In genomic region chr19:18203863-18204393, GRCh38 we compare ENCODE assay signal across 8 cellular contexts. TPM values are rescaled to one million over a fixed set of nuclear protein-coding genes. Genes with fewer than 3 reads are reported as not detected.
DNase-seq lines count a peak whose midpoint lies in the region; TF ChIP-seq lines count a peak whose summit lies in the region.

Gene RAB3A, minus strand, starts transcription at chr19:18204042. Its CDS starts 1,302 bp downstream, at chr19:18202740.

- H3K4me1 ChIP-seq in SJSA1 (replicated peaks) (peaks cover 23% of the 10 kb centered on the region), neural progenitor cell (peaks cover 16% of the 10 kb centered on the region), stomach smooth muscle (ENCODE audit: control insufficient read depth, insufficient read depth, low read length) (peaks cover 33% of the 10 kb centered on the region)

- no peaks in the 10 kb centered on the region for H3K9me3 Mint-ChIP-seq in activated naive CD4-positive, alpha-beta T cell treated with anti-CD3 and anti-CD28 coated beads for 36 hours
- H3K9me3 Mint-ChIP-seq in neural progenitor cell = no peaks in the 10 kb centered on the region

- H3K27me3 ChIP-seq in SJSA1 (replicated peaks) (no peaks in the 10 kb centered on the region), neural progenitor cell (peaks cover 18% of the 10 kb centered on the region), stomach smooth muscle (ENCODE audit: control insufficient read depth in 1 of 2, insufficient read depth in 2 of 2, low read length in 2 of 2) (peaks cover 0 to 3% of the 10 kb centered on the region in 2 donors)

- POLR2A ChIA-PET in HEK293T (lab: Yijun Ruan, JAX) = interaction anchor here (1.0 to 3.2 kb wide), 8 partner anchors 8 to 139 kb away, joined by 3 to 22 read pairs (median 8); partner anchors contain the start of genes JUND and MPV17L2

- H3K9me3 ChIP-seq in SJSA1 (replicated peaks) = no peaks in the 10 kb centered on the region
- no peaks in the 10 kb centered on the region for H3K9me3 ChIP-seq in neural progenitor cell (ENCODE audit: low read depth)
- H3K9me3 ChIP-seq in stomach smooth muscle (ENCODE audit: control insufficient read depth in 2 of 2, low read length in 2 of 2) = no peaks in the 10 kb centered on the region

- peak within 1 kb of the TSS; percentile 76 for H2AFZ ChIP-seq in neural progenitor cell (replicated peaks)

- peak within 1 kb of the TSS; percentile 93 for H3K4me2 ChIP-seq in neural progenitor cell

- peaks cover 5% of the 10 kb centered on the region for H3K27me3 Mint-ChIP-seq in activated naive CD4-positive, alpha-beta T cell treated with anti-CD3 and anti-CD28 coated beads for 36 hours (ENCODE audit: low read depth)
- H3K27me3 Mint-ChIP-seq in neural progenitor cell (ENCODE audit: insufficient read depth, low read depth) = peaks cover 6% of the 10 kb centered on the region

- peak within 1 kb of the TSS; percentile 94 for H3K4me3 Mint-ChIP-seq in activated naive CD4-positive, alpha-beta T cell treated with anti-CD3 and anti-CD28 coated beads for 36 hours
- H3K4me3 Mint-ChIP-seq in neural progenitor cell = peak within 1 kb of the TSS; percentile 94

- TF ChIP-seq CTCF in neural progenitor cell (IDR thresholded peaks at IDR 0.05) = peak; percentile 37

- H3K36me3 Mint-ChIP-seq in activated naive CD4-positive, alpha-beta T cell treated with anti-CD3 and anti-CD28 coated beads for 36 hours (ENCODE audit: low read depth) = peaks cover 9% of the 10 kb centered on the region
- H3K36me3 Mint-ChIP-seq in neural progenitor cell = peaks cover 2% of the 10 kb centered on the region

- H3K4me3 ChIP-seq in SJSA1 (peak within 1 kb of the TSS; percentile 45), neural progenitor cell (peak within 1 kb of the TSS; percentile 66), stomach smooth muscle (ENCODE audit: low read length in 2 of 2) (peak within 1 kb of the TSS; percentile 90 to 92)

- CTCF ChIA-PET in HEK293T (lab: Yijun Ruan, JAX) = interaction anchor here (1.2 to 3.9 kb wide), 2 partner anchors 9 to 47 kb away, joined by 3 to 30 read pairs; no protein-coding TSS in a partner anchor
- CTCF ChIA-PET in activated naive CD4-positive, alpha-beta T cell treated with anti-CD3 and anti-CD28 coated beads for 36 hours (lab: Charles Lee) = interaction anchor here (0.9 to 8.2 kb wide), 7 partner anchors 11 to 135 kb away, joined by 3 to 117 read pairs (median 5); partner anchors contain the start of gene MPV17L2

- intact Hi-C loops in activated naive CD4-positive, alpha-beta T cell treated with anti-CD3 and anti-CD28 coated beads for 36 hours (cut with micrococcal nuclease) = loop anchor here (1.0 to 2.0 kb wide), 11 partner anchors 11 to 318 kb away; partner anchors contain the start of genes ELL, LSM4 and MPV17L2

- H3K36me3 ChIP-seq in SJSA1 (no peaks in the 10 kb centered on the region), neural progenitor cell (no peaks in the 10 kb centered on the region), stomach smooth muscle (ENCODE audit: control insufficient read depth in 2 of 2, insufficient read depth in 2 of 2, low read length in 2 of 2) (peaks cover 0 to 11% of the 10 kb centered on the region in 2 donors)

- H3K79me2 ChIP-seq in neural progenitor cell (ENCODE audit: low read depth) = no peaks in the 10 kb centered on the region

- no peaks in the 10 kb centered on the region for H4K20me1 ChIP-seq in neural progenitor cell (ENCODE audit: low read depth)

- peak within 1 kb of the TSS; percentile 68 for H3K27ac Mint-ChIP-seq in activated naive CD4-positive, alpha-beta T cell treated with anti-CD3 and anti-CD28 coated beads for 36 hours
- H3K27ac Mint-ChIP-seq in neural progenitor cell = peak within 1 kb of the TSS; percentile 27

- DNase-seq in GF-D8 (lab: John Stamatoyannopoulos, UW) = peak; percentile 100
- DNase-seq in HEK293T (ENCODE audit: extremely low spot score) = peak; percentile 97
- DNase-seq in MV-4-11 (lab: John Stamatoyannopoulos, UW) = peak; percentile 100
- peak; percentile 100 for DNase-seq in SJSA1 (ENCODE audit: low read depth in 1 of 2, low spot score in 2 of 2)
- DNase-seq in activated naive CD4-positive, alpha-beta T cell treated with anti-CD3 and anti-CD28 coated beads for 36 hours = peak; percentile 100
- DNase-seq in foreskin melanocyte = peak; percentile 100
- DNase-seq in neural progenitor cell (ENCODE audit: low spot score) = peak; percentile 100

- H3K9ac ChIP-seq in neural progenitor cell (no peak within 1 kb of the TSS), stomach smooth muscle (ENCODE audit: low read length in 2 of 2) (peak within 1 kb of the TSS; percentile 86 to 97)

- H3K4me1 Mint-ChIP-seq in activated naive CD4-positive, alpha-beta T cell treated with anti-CD3 and anti-CD28 coated beads for 36 hours (ENCODE audit: low read depth) = peaks cover 22% of the 10 kb centered on the region
- H3K4me1 Mint-ChIP-seq in neural progenitor cell = peaks cover 25% of the 10 kb centered on the region

- peaks cover 34% of the 10 kb centered on the region for H3F3A ChIP-seq in neural progenitor cell (ENCODE audit: low read depth)

- H3K27ac ChIP-seq in SJSA1 (peak within 1 kb of the TSS; percentile 65), neural progenitor cell (peak within 1 kb of the TSS; percentile 70), stomach smooth muscle (ENCODE audit: low read length) (peak within 1 kb of the TSS; percentile 100)

TF ChIP-seq in HEK293T, 16 proteins besides CTCF, POLR2A, EP300 and RAD21:
- peak; percentile 100 for TF ChIP-seq PKNOX1 (IDR thresholded peaks at IDR 0.05)
- no peak for TF ChIP-seq NFRKB (IDR thresholded peaks at IDR 0.05)
- no peak for TF ChIP-seq BHLHE40 (IDR thresholded peaks at IDR 0.05; ENCODE audit: borderline replicate concordance)
- peak; percentile 99 for TF ChIP-seq HDGF (IDR thresholded peaks at IDR 0.05; ENCODE audit: borderline replicate concordance)
- TF ChIP-seq TARDBP (IDR thresholded peaks at IDR 0.05) = no peak
- no peak for TF ChIP-seq FOXM1 (IDR thresholded peaks at IDR 0.05; ENCODE audit: borderline replicate concordance)
- no peak for TF ChIP-seq FOXK2 (IDR thresholded peaks at IDR 0.05)
- no peak for TF ChIP-seq LEF1 (IDR thresholded peaks at IDR 0.05; ENCODE audit: borderline replicate concordance)
- TF ChIP-seq ZNF384 (IDR thresholded peaks at IDR 0.05) = no peak
- no peak for TF ChIP-seq CTBP1 (IDR thresholded peaks at IDR 0.05; ENCODE audit: borderline replicate concordance)
- TF ChIP-seq SUZ12 (IDR thresholded peaks at IDR 0.05) = no peak
- peak; percentile 79; the same call in 1 of the 2 replicates for TF ChIP-seq SP1 (IDR thresholded peaks at IDR 0.05)
- no peak for TF ChIP-seq FOXA1 (IDR thresholded peaks at IDR 0.05)
- TF ChIP-seq ARNT (IDR thresholded peaks at IDR 0.05) = no peak
- TF ChIP-seq ELF4 (IDR thresholded peaks at IDR 0.05) = no peak
- TF ChIP-seq L3MBTL2 (conservative IDR thresholded peaks at IDR 0.05) = no peak

RNA-seq across cellular contexts. Expression of gene RAB3A, which starts in this region (rescaled TPM):
- total RNA-seq in SJSA1 (2014; rRNA removed; shearing (Covaris generic)) = 1.2 and 3.4 TPM in 2 replicates
- 1 to 10 TPM; 3.8 to 6.0 TPM for total RNA-seq in activated naive CD4-positive, alpha-beta T cell treated with anti-CD3 and anti-CD28 coated beads for 36 hours
- 1.1 and 1.5 TPM in 2 replicates for total RNA-seq in neural progenitor cell (ENCODE audit: low replicate concordance)

Comparison
In these comparisons a context has a peak if more than half of its experiments do, and no peak if none do; other contexts are left out.
1. Peak in every context shown above with its lines: DNase-seq, H3K4me3 ChIP-seq and H3K27ac ChIP-seq.